Comparison of ENCODE assay signal across 32 cellular contexts in the genomic region with DNA sequence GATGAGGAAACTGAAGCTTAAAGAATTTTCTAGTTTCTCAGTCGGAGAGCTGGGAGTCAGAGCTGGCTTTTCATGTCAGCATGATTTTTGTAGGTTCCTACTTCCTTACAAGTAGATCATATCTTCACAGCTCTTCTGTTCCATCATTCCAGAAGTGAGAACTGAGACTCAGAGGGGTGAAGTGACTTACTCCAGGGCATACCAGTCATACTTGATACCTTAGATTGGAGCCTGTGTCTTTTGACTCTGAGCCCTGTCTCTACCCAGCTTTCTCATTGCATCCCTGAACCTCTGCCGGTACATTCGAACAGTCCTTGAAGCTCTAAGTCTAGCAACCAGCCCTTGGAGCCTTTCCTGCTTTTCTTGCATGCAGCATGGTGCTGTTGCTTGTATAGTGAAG.
"Had no signal": no experiment of that assay in that cellular context is flagged by ENCODE, and none has a peak within 500 bp of the region (broad histone marks: within the 10 kb centered on the region; RNA-seq: fewer than 3 reads in every experiment).

No MANE protein-coding gene starts in this region.

- H3K27me3 ChIP-seq: body of pancreas, esophagus squamous epithelium, gastroesophageal sphincter, heart right ventricle had no signal

- ATAC-seq: activated CD4-positive, CD25-positive, alpha-beta regulatory T cell treated with anti-CD3 and anti-CD28 coated beads, Interleukin-2, amount 50 U/mL, for 24 hours; activated T-cell treated with anti-CD3 and anti-CD28 coated beads, Interleukin-2, amount 50 U/mL, for 4 hours; body of pancreas; effector memory CD8-positive, alpha-beta T cell; gastroesophageal sphincter; heart right ventricle; T-helper 17 cell had no signal

- FAIRE-seq: colon, endothelial cell of umbilical vein had no signal

- H3K27ac ChIP-seq: body of pancreas, epithelial cell of prostate, esophagus squamous epithelium, gastroesophageal sphincter, heart right ventricle, WERI-Rb-1 had no signal

- H3K27me3 Mint-ChIP-seq: activated B cell treated with CpG ODN at 0.5 μM for 24 hours; activated CD4-positive, alpha-beta memory T cell treated with anti-CD3 and anti-CD28 coated beads, Interleukin-2, amount 10 ng/mL, durations not matched to agents 7 days and 5 days; activated CD4-positive, alpha-beta T cell treated with anti-CD3 and anti-CD28 coated beads, Interleukin-2, amount 10 ng/mL, durations not matched to agents 7 days and 5 days; activated naive CD4-positive, alpha-beta T cell treated with anti-CD3 and anti-CD28 coated beads, Interleukin-2, amount 10 ng/mL, durations not matched to agents 7 days and 5 days; effector memory CD8-positive, alpha-beta T cell; T-helper 17 cell had no signal

- H3K4me1 ChIP-seq: body of pancreas, esophagus squamous epithelium, gastroesophageal sphincter, heart right ventricle had no signal

- H3K4me3 ChIP-seq: body of pancreas, esophagus squamous epithelium, gastroesophageal sphincter, heart right ventricle had no signal

- H3K27ac Mint-ChIP-seq: activated B cell treated with CpG ODN at 0.5 μM for 24 hours; activated CD4-positive, alpha-beta memory T cell treated with anti-CD3 and anti-CD28 coated beads, Interleukin-2, amount 10 ng/mL, durations not matched to agents 7 days and 5 days; activated CD4-positive, alpha-beta T cell treated with anti-CD3 and anti-CD28 coated beads, Interleukin-2, amount 10 ng/mL, durations not matched to agents 7 days and 5 days; activated naive CD4-positive, alpha-beta T cell treated with anti-CD3 and anti-CD28 coated beads, Interleukin-2, amount 10 ng/mL, durations not matched to agents 7 days and 5 days; activated T-helper 1 cell treated with anti-CD3 and anti-CD28 coated beads, Interleukin-12 subunit alpha, Interleukin-12 subunit beta, Interleukin-2, Interleukin-4 antibody, amounts not matched to agents 30 ng/mL and 10 ng/mL and 1 ng/mL, durations not matched to agents 14 hours and 24 hours and 36 hours; effector memory CD8-positive, alpha-beta T cell; T-helper 17 cell; T-helper 2 cell treated with Interferon-gamma antibody and Interleukin-4, amounts not matched to agents 5 μg/mL and 100 μg/mL, for 36 hours had no signal

- H3K9me3 ChIP-seq: body of pancreas, esophagus squamous epithelium, gastroesophageal sphincter had no signal

- DNase-seq: activated B cell treated with CpG ODN at 0.5 μM for 24 hours; activated CD4-positive, alpha-beta memory T cell treated with anti-CD3 and anti-CD28 coated beads, Interleukin-2, amount 10 ng/mL, durations not matched to agents 7 days and 5 days; activated CD4-positive, alpha-beta T cell treated with anti-CD3 and anti-CD28 coated beads, Interleukin-2, amount 10 ng/mL, durations not matched to agents 7 days and 5 days; activated CD4-positive, alpha-beta T cell treated with anti-CD3 and anti-CD28 coated beads, Interleukin-2, amount 50 U/mL, for 4 hours; activated CD8-positive, alpha-beta memory T cell treated with anti-CD3 and anti-CD28 coated beads, Interleukin-2, amount 50 U/mL, for 48 hours; activated gamma-delta T cell; activated naive CD4-positive, alpha-beta T cell; activated naive CD4-positive, alpha-beta T cell treated with anti-CD3 and anti-CD28 coated beads, Interleukin-2, amount 10 ng/mL, durations not matched to agents 7 days and 5 days; activated T-cell treated with anti-CD3 and anti-CD28 coated beads for 4 hours; activated T-cell treated with anti-CD3 and anti-CD28 coated beads, Interleukin-2, amount 50 U/mL, for 4 hours; amygdala; aorta; body of pancreas; caudate nucleus; cortex of kidney; dermis blood vessel endothelial cell; effector CD4-positive, alpha-beta T cell; effector memory CD8-positive, alpha-beta T cell; esophagus squamous epithelium; foreskin melanocyte; heart right ventricle; T-helper 1 cell; T-helper 17 cell; T1000; WERI-Rb-1 had no signal

- H3K4me1 Mint-ChIP-seq: activated B cell treated with CpG ODN at 0.5 μM for 24 hours; activated CD4-positive, alpha-beta T cell treated with anti-CD3 and anti-CD28 coated beads, Interleukin-2, amount 10 ng/mL, durations not matched to agents 7 days and 5 days; activated naive CD4-positive, alpha-beta T cell treated with anti-CD3 and anti-CD28 coated beads, Interleukin-2, amount 10 ng/mL, durations not matched to agents 7 days and 5 days; T-helper 17 cell had no signal

- H3K4me3 Mint-ChIP-seq: activated B cell treated with CpG ODN at 0.5 μM for 24 hours; activated CD4-positive, alpha-beta memory T cell treated with anti-CD3 and anti-CD28 coated beads, Interleukin-2, amount 10 ng/mL, durations not matched to agents 7 days and 5 days; activated CD4-positive, alpha-beta T cell treated with anti-CD3 and anti-CD28 coated beads, Interleukin-2, amount 10 ng/mL, durations not matched to agents 7 days and 5 days; activated naive CD4-positive, alpha-beta T cell treated with anti-CD3 and anti-CD28 coated beads, Interleukin-2, amount 10 ng/mL, durations not matched to agents 7 days and 5 days; activated T-cell treated with anti-CD3 and anti-CD28 coated beads, Interleukin-2, amount 50 U/mL, for 4 hours; activated T-helper 1 cell treated with anti-CD3 and anti-CD28 coated beads, Interleukin-12 subunit alpha, Interleukin-12 subunit beta, Interleukin-2, Interleukin-4 antibody, amounts not matched to agents 30 ng/mL and 10 ng/mL and 1 ng/mL, durations not matched to agents 14 hours and 24 hours and 36 hours; effector memory CD8-positive, alpha-beta T cell; T-helper 17 cell; T-helper 2 cell treated with Interferon-gamma antibody and Interleukin-4, amounts not matched to agents 5 μg/mL and 100 μg/mL, for 36 hours had no signal

- H3K9me3 Mint-ChIP-seq: activated B cell treated with CpG ODN at 0.5 μM for 24 hours; activated CD4-positive, alpha-beta memory T cell treated with anti-CD3 and anti-CD28 coated beads, Interleukin-2, amount 10 ng/mL, durations not matched to agents 7 days and 5 days; activated CD4-positive, alpha-beta T cell treated with anti-CD3 and anti-CD28 coated beads, Interleukin-2, amount 10 ng/mL, durations not matched to agents 7 days and 5 days; activated naive CD4-positive, alpha-beta T cell treated with anti-CD3 and anti-CD28 coated beads, Interleukin-2, amount 10 ng/mL, durations not matched to agents 7 days and 5 days; activated T-cell treated with anti-CD3 and anti-CD28 coated beads, Interleukin-2, amount 50 U/mL, for 4 hours; activated T-helper 1 cell treated with anti-CD3 and anti-CD28 coated beads, Interleukin-12 subunit alpha, Interleukin-12 subunit beta, Interleukin-2, Interleukin-4 antibody, amounts not matched to agents 30 ng/mL and 10 ng/mL and 1 ng/mL, durations not matched to agents 14 hours and 24 hours and 36 hours; effector memory CD8-positive, alpha-beta T cell; T-helper 2 cell treated with Interferon-gamma antibody and Interleukin-4, amounts not matched to agents 5 μg/mL and 100 μg/mL, for 36 hours had no signal
